Comparison of ENCODE assay signal across 11 cellular contexts in the genomic region with DNA sequence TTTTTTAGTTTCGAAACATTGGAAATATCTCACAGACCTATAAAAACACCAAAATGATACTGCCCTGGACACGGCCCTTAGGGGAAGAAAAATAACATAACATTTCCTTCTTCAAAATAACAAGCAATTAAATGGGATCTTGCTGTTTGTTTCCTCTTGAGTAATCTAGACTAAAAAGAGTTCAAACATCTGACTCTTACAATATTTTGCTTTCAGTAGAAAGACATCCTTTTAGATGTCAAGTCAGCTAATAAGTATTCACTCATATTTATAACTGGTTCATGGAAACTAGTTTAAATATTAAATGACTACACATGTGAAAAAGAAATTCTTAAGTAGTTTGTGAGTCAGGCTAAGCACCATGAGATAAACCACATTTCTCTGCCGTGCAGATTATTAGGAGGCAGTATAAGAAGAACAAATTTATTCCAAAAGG.
DNase-seq lines count a peak whose midpoint lies in the region; ATAC-seq and TF ChIP-seq lines count a peak whose summit lies in the region.
"Had no signal": no experiment of that assay in that cellular context is flagged by ENCODE, and none has a peak within 500 bp of the region (broad histone marks: within the 10 kb centered on the region; RNA-seq: fewer than 3 reads in every experiment).

No MANE protein-coding gene starts in this region.

- peak; percentile 48 to 49 for ATAC-seq in gastrocnemius medialis
- ATAC-seq: left colon had no signal

- peak; percentile 43 for DNase-seq in GM03348 (ENCODE audit: low spot score)
- DNase-seq in SJSA1 (ENCODE audit: low read depth in 1 of 2, low spot score in 2 of 2), result peak in 1 of 2 experiments; percentile 44
- peak; percentile 92 for DNase-seq in fibroblast of villous mesenchyme (ENCODE audit: low read depth)
- DNase-seq in gastrocnemius medialis, result no peak
- no peak for DNase-seq in NCI-H510A (lab: John Stamatoyannopoulos, UW)
- no peak for DNase-seq in NCI-H2107 (lab: John Stamatoyannopoulos, UW)
- DNase-seq in HAP-1 (ENCODE audit: low spot score in 2 of 2), result no peak
- DNase-seq in activated CD4-positive, CD25-positive, alpha-beta regulatory T cell (lab: John Stamatoyannopoulos, UW), result no peak
- DNase-seq: activated T-cell treated with anti-CD3 and anti-CD28 coated beads, Interleukin-2, amount 50 U/mL, for 4 hours; left colon; NCI-H446 treated with DMSO at 0.1 percent for 48 hours had no signal

- no peak for TF ChIP-seq POLR2A in gastrocnemius medialis (IDR thresholded peaks at IDR 0.05)

- H3K4me1 ChIP-seq in SJSA1 (replicated peaks) (peaks cover 39% of the 10 kb centered on the region), gastrocnemius medialis (peaks cover 10 to 25% of the 10 kb centered on the region in 2 donors), HAP-1 (no peaks in the 10 kb centered on the region)

- H3K27me3 ChIP-seq in SJSA1 (replicated peaks), result no peaks in the 10 kb centered on the region
- H3K27me3 ChIP-seq in gastrocnemius medialis, result no peaks in the 10 kb centered on the region
- no peaks in the 10 kb centered on the region for H3K27me3 ChIP-seq in HAP-1 (ENCODE audit: low read depth)

- TF ChIP-seq CTCF in fibroblast of villous mesenchyme (IDR thresholded peaks at IDR 0.05; ENCODE audit: insufficient read depth, low read depth, low read length) (no peak), gastrocnemius medialis (IDR thresholded peaks at IDR 0.05 in 4 of 5, conservative IDR thresholded peaks at IDR 0.05 in 1 of 5) (no peak)

- H3K27ac ChIP-seq in SJSA1, result peak overlapping the region; percentile 84
- peak overlapping the region; percentile 53 to 71 (median 63) for H3K27ac ChIP-seq in gastrocnemius medialis

- H3K36me3 ChIP-seq in SJSA1, result no peaks in the 10 kb centered on the region
- no peaks in the 10 kb centered on the region for H3K36me3 ChIP-seq in gastrocnemius medialis
- H3K36me3 ChIP-seq in HAP-1 (replicated peaks), result no peaks in the 10 kb centered on the region

- in situ Hi-C loops in gastrocnemius medialis (cut with MboI; ENCODE audit: low sequenced_read_pairs in 4 of 4), result no loop called here
- in situ Hi-C loops in HAP-1 (cut with MboI; ENCODE audit: low sequenced_read_pairs), result no loop called here

- intact Hi-C loops in gastrocnemius medialis (cut with DNase I; ENCODE audit: low total_unique reads), result no loop called here

- H3K9me3 ChIP-seq in SJSA1 (replicated peaks), result no peaks in the 10 kb centered on the region
- H3K9me3 ChIP-seq in gastrocnemius medialis, result no peaks in the 10 kb centered on the region
- no peaks in the 10 kb centered on the region for H3K9me3 ChIP-seq in HAP-1

- no peak overlapping the region for H3K4me3 ChIP-seq in SJSA1
- peak overlapping the region; percentile 10 for H3K4me3 ChIP-seq in fibroblast of villous mesenchyme (ENCODE audit: low read depth, low read length)
- H3K4me3 ChIP-seq in gastrocnemius medialis, result peak overlapping the region in 1 of 4 donors; percentile 2
- H3K4me3 ChIP-seq in HAP-1, result no peak overlapping the region

Comparison
In these comparisons a context has a peak if more than half of its experiments do, and no peak if none do; other contexts are left out.
1. DNase-seq: peak in GM03348 (single experiment) and fibroblast of villous mesenchyme (single experiment); none in gastrocnemius medialis (0 of 2), NCI-H510A (single experiment), NCI-H2107 (single experiment), HAP-1 (0 of 2) and activated CD4-positive, CD25-positive, alpha-beta regulatory T cell (0 of 4).